ENCODE assay signal across 8 cellular contexts in genomic region chr18:30800800-30801199, GRCh38.
"Had no signal": no experiment of that assay in that cellular context is flagged by ENCODE, and none has a peak within 500 bp of the region (broad histone marks: within the 10 kb centered on the region; RNA-seq: fewer than 3 reads in every experiment).

No MANE protein-coding gene starts in this region.

- DNase-seq: GDM1, GF-D8 had no signal

- H3K4me3 ChIP-seq: GM12878 had no signal

- FAIRE-seq: G401.6, GM12878, GM12891, GM12892, GM18507, GM19239 had no signal

- ATAC-seq: GM12878 had no signal
